Comparison of ENCODE assay signal across 8 cellular contexts in the genomic region with DNA sequence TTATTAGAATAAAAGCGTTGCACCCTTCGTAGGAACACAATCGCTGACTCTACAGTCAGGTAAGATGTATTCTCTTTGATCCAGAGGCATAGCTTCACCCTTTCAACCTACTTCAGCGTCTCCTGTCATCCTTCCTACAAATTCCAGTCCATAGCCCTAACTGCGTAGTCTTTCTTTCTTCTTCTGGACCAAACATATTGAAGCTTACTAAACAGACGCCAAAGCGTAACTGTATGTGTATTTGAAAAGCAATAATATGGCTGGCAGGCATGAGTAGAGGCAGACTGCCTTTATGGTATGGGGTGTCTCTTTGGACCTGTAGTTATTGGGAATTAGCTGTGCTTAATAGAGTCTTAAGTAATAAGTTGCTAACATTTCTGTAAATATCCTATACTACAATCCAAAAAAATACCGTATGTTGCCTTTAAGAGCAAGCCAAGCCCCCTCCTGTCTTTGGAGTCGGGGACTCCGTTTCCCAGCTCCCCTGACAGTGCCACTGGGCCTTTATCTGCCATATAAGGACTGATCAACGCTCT. TPM values are rescaled to one million over a fixed set of nuclear protein-coding genes. Genes with fewer than 3 reads are reported as not detected.
DNase-seq lines count a peak whose midpoint lies in the region; ATAC-seq and TF ChIP-seq lines count a peak whose summit lies in the region.

No MANE protein-coding gene starts in this region.

- peak overlapping the region; percentile 90 for H3K4me3 Mint-ChIP-seq in activated CD8-positive, alpha-beta memory T cell treated with anti-CD3 and anti-CD28 coated beads, Interleukin-2, amount 10 ng/mL, durations not matched to agents 7 days and 5 days
- peak overlapping the region; percentile 97 for H3K4me3 Mint-ChIP-seq in activated naive CD8-positive, alpha-beta T cell

- H3K27me3 ChIP-seq in kidney epithelial cell (ENCODE audit: control insufficient read depth, insufficient read depth, low read length) (no peaks in the 10 kb centered on the region), thymus (ENCODE audit: control insufficient read depth, insufficient read depth) (no peaks in the 10 kb centered on the region)

- peaks cover 2% of the 10 kb centered on the region for H3K9me3 ChIP-seq in thymus (ENCODE audit: control insufficient read depth)

- H3K4me1 Mint-ChIP-seq in activated CD8-positive, alpha-beta memory T cell treated with anti-CD3 and anti-CD28 coated beads, Interleukin-2, amount 10 ng/mL, durations not matched to agents 7 days and 5 days: peaks cover 30% of the 10 kb centered on the region
- H3K4me1 Mint-ChIP-seq in activated naive CD8-positive, alpha-beta T cell (ENCODE audit: low read depth): peaks cover 32% of the 10 kb centered on the region

- peaks cover 5% of the 10 kb centered on the region for H3K9me3 Mint-ChIP-seq in activated CD8-positive, alpha-beta memory T cell treated with anti-CD3 and anti-CD28 coated beads, Interleukin-2, amount 10 ng/mL, durations not matched to agents 7 days and 5 days (ENCODE audit: low read depth)
- H3K9me3 Mint-ChIP-seq in activated naive CD8-positive, alpha-beta T cell (ENCODE audit: low read depth): peaks cover 22% of the 10 kb centered on the region

- H3K27me3 Mint-ChIP-seq in activated CD8-positive, alpha-beta memory T cell treated with anti-CD3 and anti-CD28 coated beads, Interleukin-2, amount 10 ng/mL, durations not matched to agents 7 days and 5 days: no peaks in the 10 kb centered on the region
- H3K27me3 Mint-ChIP-seq in activated naive CD8-positive, alpha-beta T cell: no peaks in the 10 kb centered on the region

- TF ChIP-seq CTCF in kidney epithelial cell (IDR thresholded peaks at IDR 0.05; ENCODE audit: insufficient read depth, low read length, poor library complexity, severe bottlenecking): no peak

- 62% methylated on average over 11 of the region's 11 CpGs for WGBS in thymus

- H3K4me3 ChIP-seq in kidney epithelial cell (ENCODE audit: low read depth, low read length) (peak overlapping the region; percentile 53), thymus (ENCODE audit: low read length) (peak overlapping the region; percentile 82)

- no peak for DNase-seq in activated CD8-positive, alpha-beta memory T cell treated with anti-CD3 and anti-CD28 coated beads, Interleukin-2, amount 10 ng/mL, durations not matched to agents 7 days and 5 days
- no peak for DNase-seq in activated CD8-positive, alpha-beta memory T cell treated with anti-CD3 and anti-CD28 coated beads, Interleukin-2, amount 50 U/mL, for 4 hours
- DNase-seq in kidney epithelial cell (ENCODE audit: low read depth): no peak
- DNase-seq in central memory CD4-positive, alpha-beta T cell: no peak

- CTCF ChIA-PET in activated CD8-positive, alpha-beta memory T cell treated with anti-CD3 and anti-CD28 coated beads, Interleukin-2, amount 10 ng/mL, durations not matched to agents 7 days and 5 days (lab: Charles Lee): interaction anchor here (0.9 to 1.5 kb wide), 5 partner anchors 16 to 197 kb away, joined by 3 to 4 read pairs (median 4); a partner anchor contains a TSS

- no peak for ATAC-seq in activated CD8-positive, alpha-beta memory T cell treated with anti-CD3 and anti-CD28 coated beads, Interleukin-2, amount 10 ng/mL, durations not matched to agents 7 days and 5 days
- ATAC-seq in GM19463 (IDR thresholded peaks at IDR 0.05; ENCODE audit: unreplicated experiment) (no peak), GM19023 (IDR thresholded peaks at IDR 0.05; ENCODE audit: unreplicated experiment) (no peak)

- peak overlapping the region; percentile 85 for H3K27ac ChIP-seq in thymus (ENCODE audit: low read depth)

- H3K36me3 Mint-ChIP-seq in activated CD8-positive, alpha-beta memory T cell treated with anti-CD3 and anti-CD28 coated beads, Interleukin-2, amount 10 ng/mL, durations not matched to agents 7 days and 5 days: peaks cover 32% of the 10 kb centered on the region
- peaks cover 38% of the 10 kb centered on the region for H3K36me3 Mint-ChIP-seq in activated naive CD8-positive, alpha-beta T cell

- peaks cover 8% of the 10 kb centered on the region for H3K4me1 ChIP-seq in thymus (ENCODE audit: control insufficient read depth, insufficient read depth, low read length)

- peak overlapping the region; percentile 96 for H3K27ac Mint-ChIP-seq in activated CD8-positive, alpha-beta memory T cell treated with anti-CD3 and anti-CD28 coated beads, Interleukin-2, amount 10 ng/mL, durations not matched to agents 7 days and 5 days
- peak overlapping the region; percentile 88 for H3K27ac Mint-ChIP-seq in activated naive CD8-positive, alpha-beta T cell

- H3K36me3 ChIP-seq in kidney epithelial cell (ENCODE audit: control insufficient read depth, insufficient read depth, low read length) (no peaks in the 10 kb centered on the region), thymus (ENCODE audit: control insufficient read depth, insufficient read depth) (peaks cover 5% of the 10 kb centered on the region)

RNA-seq across cellular contexts. Expression of a gene that starts 0.4 kb away (rescaled TPM):
- 10 to 100 TPM; 23.8 to 28.8 TPM for total RNA-seq in activated CD8-positive, alpha-beta memory T cell treated with anti-CD3 and anti-CD28 coated beads, Interleukin-2, amount 10 ng/mL, durations not matched to agents 7 days and 5 days
- total RNA-seq in kidney epithelial cell: 12.4 and 13.1 TPM in 2 replicates
- polyA plus RNA-seq in thymus: 26.4 TPM

RNA-seq across cellular contexts. Expression of a gene that starts 21.7 kb away (rescaled TPM):
- 10 to 100 TPM; 14.3 to 14.6 TPM for total RNA-seq in activated CD8-positive, alpha-beta memory T cell treated with anti-CD3 and anti-CD28 coated beads, Interleukin-2, amount 10 ng/mL, durations not matched to agents 7 days and 5 days
- 4.5 and 6.3 TPM in 2 replicates for total RNA-seq in kidney epithelial cell
- polyA plus RNA-seq in thymus: 5.3 TPM

RNA-seq across cellular contexts. Expression of a gene that starts 25.9 kb away (rescaled TPM):
- 10 to 100 TPM in 1 of 2 experiments, 1 to 10 TPM in 1; 9.8 to 11.2 TPM for total RNA-seq in activated CD8-positive, alpha-beta memory T cell treated with anti-CD3 and anti-CD28 coated beads, Interleukin-2, amount 10 ng/mL, durations not matched to agents 7 days and 5 days
- total RNA-seq in kidney epithelial cell: 16.4 and 28.7 TPM in 2 replicates
- polyA plus RNA-seq in thymus: 42.2 TPM

RNA-seq across cellular contexts. Expression of a gene that starts 25.9 kb away (rescaled TPM):
- total RNA-seq in activated CD8-positive, alpha-beta memory T cell treated with anti-CD3 and anti-CD28 coated beads, Interleukin-2, amount 10 ng/mL, durations not matched to agents 7 days and 5 days: 1 to 10 TPM; 3.5 to 4.4 TPM
- 1.7 and 6.0 TPM in 2 replicates for total RNA-seq in kidney epithelial cell
- 7.2 TPM for polyA plus RNA-seq in thymus

RNA-seq across cellular contexts. Expression of a gene that starts 38.2 kb away (rescaled TPM):
- 10 to 100 TPM in 1 of 2 experiments, 1 to 10 TPM in 1; 9.3 to 10.2 TPM for total RNA-seq in activated CD8-positive, alpha-beta memory T cell treated with anti-CD3 and anti-CD28 coated beads, Interleukin-2, amount 10 ng/mL, durations not matched to agents 7 days and 5 days
- total RNA-seq in kidney epithelial cell: 8.0 and 8.3 TPM in 2 replicates
- polyA plus RNA-seq in thymus: 7.9 TPM
